In genomic region chr6:7171733-7172132, GRCh38 we compare ENCODE assay signal across 29 cellular contexts.
DNase-seq lines count a peak whose midpoint lies in the region; ATAC-seq, FAIRE-seq and TF ChIP-seq lines count a peak whose summit lies in the region.
"Had no signal": no experiment of that assay in that cellular context is flagged by ENCODE, and none has a peak within 500 bp of the region (broad histone marks: within the 10 kb centered on the region; RNA-seq: fewer than 3 reads in every experiment).

No MANE protein-coding gene starts in this region.

- H3K4me3 ChIP-seq in BLaER1 = no peak overlapping the region
- no peak overlapping the region for H3K4me3 ChIP-seq in OCI-LY7 (ENCODE audit: low read depth, low read length, poor library complexity, severe bottlenecking)
- H3K4me3 ChIP-seq in HepG2 (replicated peaks in 1 of 3; ENCODE audit: insufficient read depth in 1 of 3, low read depth in 2 of 3, low read length in 3 of 3) = no peak overlapping the region
- H3K4me3 ChIP-seq in psoas muscle = no peak overlapping the region
- H3K4me3 ChIP-seq in CD8-positive, alpha-beta memory T cell (ENCODE audit: low read length) = no peak overlapping the region
- H3K4me3 ChIP-seq in coronary artery = no peak overlapping the region
- H3K4me3 ChIP-seq: A549, adrenal gland, GM23338, ovary had no signal

- H3K27ac Mint-ChIP-seq in CD8-positive, alpha-beta memory T cell = peak overlapping the region in 3 of 8 donors; percentile 29 to 95 (median 41)
- H3K27ac Mint-ChIP-seq: GM23338; T-helper 2 cell treated with Interferon-gamma antibody and Interleukin-4, amounts not matched to agents 5 μg/mL and 100 μg/mL, for 36 hours had no signal

- no peaks in the 10 kb centered on the region for H3K27me3 Mint-ChIP-seq in CD8-positive, alpha-beta memory T cell
- H3K27me3 Mint-ChIP-seq: B cell; effector memory CD8-positive, alpha-beta T cell; naive thymus-derived CD8-positive, alpha-beta T cell; stimulated activated naive CD8-positive, alpha-beta T cell treated with anti-CD3 and anti-CD28 coated beads, Interleukin-15, amount 100 ng/mL, for 72 hours had no signal

- TF ChIP-seq EP300 in HepG2 (IDR thresholded peaks at IDR 0.05; ENCODE audit: low read depth in 2 of 2, low read length in 2 of 2) (no peak), HepG2 (CRISPR knock-in tag; IDR thresholded peaks at IDR 0.05; ENCODE audit: borderline replicate concordance) (no peak)

- H4K20me1 ChIP-seq in BLaER1 (peaks cover 100% of the 10 kb centered on the region), OCI-LY7 (ENCODE audit: insufficient read depth, low read length) (peaks cover 14% of the 10 kb centered on the region; the same call in 1 of the 2 replicates), HepG2 (ENCODE audit: insufficient read depth, low read length) (peaks cover 27% of the 10 kb centered on the region)

- intact Hi-C loops in OCI-LY7 (cut with micrococcal nuclease; ENCODE audit: unreplicated experiment) = loop anchor here (2.0 kb wide), 1 partner anchor 67 kb away; no protein-coding TSS in a partner anchor
- intact Hi-C loops in HepG2 (cut with micrococcal nuclease; ENCODE audit: unreplicated experiment) = no loop called here
- intact Hi-C loops in psoas muscle (cut with DNase I) = loop anchor here (5.0 kb wide), 2 partner anchors 41 to 46 kb away; no protein-coding TSS in a partner anchor

- H3K9me2 ChIP-seq in OCI-LY7 (ENCODE audit: insufficient read depth, low read length) = no peaks in the 10 kb centered on the region
- H3K9me2 ChIP-seq: SK-N-SH had no signal

- H3K36me3 Mint-ChIP-seq in CD8-positive, alpha-beta memory T cell = peaks cover 0 to 13% (median 4%) of the 10 kb centered on the region in 3 donors
- H3K36me3 Mint-ChIP-seq: immature natural killer cell had no signal

- H3K36me3 ChIP-seq in BLaER1 (peaks cover 14% of the 10 kb centered on the region), OCI-LY7 (ENCODE audit: insufficient read depth, low read length) (no peaks in the 10 kb centered on the region), HepG2 (replicated peaks in 1 of 2; ENCODE audit: control insufficient read depth in 1 of 2, insufficient read depth in 2 of 2, low read length in 2 of 2) (peaks cover 8 to 11% of the 10 kb centered on the region in 2 experiments; a peak in 4 of 5 replicates), psoas muscle (ENCODE audit: insufficient read depth in 1 of 2, low read depth in 1 of 2) (no peaks in the 10 kb centered on the region)
- peaks cover 5% of the 10 kb centered on the region for H3K36me3 ChIP-seq in CD8-positive, alpha-beta memory T cell (ENCODE audit: insufficient read depth, low read length)
- H3K36me3 ChIP-seq: adrenal gland, ovary had no signal

- H3K9me3 Mint-ChIP-seq in CD8-positive, alpha-beta memory T cell = no peaks in the 10 kb centered on the region
- H3K9me3 Mint-ChIP-seq: effector memory CD8-positive, alpha-beta T cell; GM23338; immature natural killer cell; naive thymus-derived CD8-positive, alpha-beta T cell; stimulated activated naive CD8-positive, alpha-beta T cell treated with anti-CD3 and anti-CD28 coated beads, Interleukin-15, amount 100 ng/mL, for 72 hours; T-helper 2 cell treated with Interferon-gamma antibody and Interleukin-4, amounts not matched to agents 5 μg/mL and 100 μg/mL, for 36 hours had no signal

- no peak for TF ChIP-seq RAD21 in HepG2 (CRISPR knock-in tag; IDR thresholded peaks at IDR 0.05)

- H3K27ac ChIP-seq in BLaER1 = no peak overlapping the region
- H3K27ac ChIP-seq in OCI-LY7 (ENCODE audit: low read depth, low read length, poor library complexity, severe bottlenecking) = no peak overlapping the region
- peak overlapping the region; percentile 62 for H3K27ac ChIP-seq in HepG2 (ENCODE audit: extremely low read length, insufficient read depth, low read length)
- peak overlapping the region; percentile 81 for H3K27ac ChIP-seq in psoas muscle
- no peak overlapping the region for H3K27ac ChIP-seq in CD8-positive, alpha-beta memory T cell (ENCODE audit: low read depth, low read length)
- H3K27ac ChIP-seq in coronary artery = no peak overlapping the region
- H3K27ac ChIP-seq: A549, ovary, WERI-Rb-1 had no signal

- 93% methylated on average over 5 of the region's 5 CpGs for WGBS in HepG2 (ENCODE audit: low lambda C conversion rate)
- 89 to 97% (median 90%) methylated on average over 5 of the region's 5 CpGs for WGBS in psoas muscle, 3 donors

- BruUV-seq in OCI-LY7 (replicated peaks; lab: Mats Ljungman, UMichigan) = no TSS peak
- no TSS peak for BruUV-seq in HepG2 (replicated peaks; lab: Mats Ljungman, UMichigan)

- CTCF ChIA-PET in OCI-LY7 (lab: Charles Lee; ENCODE audit: unreplicated experiment) (no interaction called here), HepG2 (lab: Yijun Ruan, JAX; ENCODE audit: low intra/inter-chr PET ratio, low total read pairs) (no interaction called here)
- CTCF ChIA-PET in CD8-positive, alpha-beta memory T cell (lab: Charles Lee) = no interaction called here

- no peak for TF ChIP-seq POLR2A in HepG2 (IDR thresholded peaks at IDR 0.05; ENCODE audit: insufficient read depth in 1 of 2, low read depth in 2 of 2, low read length in 2 of 2)

- DNase-seq in OCI-LY7 (ENCODE audit: low spot score) = no peak
- no peak for DNase-seq in HepG2 (ENCODE audit: low spot score)
- no peak for DNase-seq in psoas muscle
- no peak for DNase-seq in CD8-positive, alpha-beta memory T cell
- DNase-seq in coronary artery (ENCODE audit: low spot score) = no peak
- DNase-seq: activated CD4-positive, alpha-beta T cell treated with anti-CD3 and anti-CD28 coated beads, Interleukin-2, amount 50 U/mL, for 4 hours; adrenal gland; COR-L47; DMS79; effector memory CD8-positive, alpha-beta T cell; foreskin melanocyte; hippocampal formation; immature natural killer cell; Kasumi-1; naive thymus-derived CD8-positive, alpha-beta T cell; NCI-H1048; NCI-H1694 treated with DMSO at 0.1 percent for 48 hours; NCI-H2171; ovary; SK-N-SH; stimulated activated naive CD8-positive, alpha-beta T cell treated with anti-CD3 and anti-CD28 coated beads, Interleukin-15, amount 100 ng/mL, for 72 hours; WERI-Rb-1 had no signal

- no peak overlapping the region for H3K4me3 Mint-ChIP-seq in CD8-positive, alpha-beta memory T cell
- H3K4me3 Mint-ChIP-seq: effector memory CD8-positive, alpha-beta T cell; GM23338; immature natural killer cell; stimulated activated naive CD8-positive, alpha-beta T cell treated with anti-CD3 and anti-CD28 coated beads, Interleukin-15, amount 100 ng/mL, for 72 hours; T-helper 2 cell treated with Interferon-gamma antibody and Interleukin-4, amounts not matched to agents 5 μg/mL and 100 μg/mL, for 36 hours had no signal

- TF ChIP-seq CTCF in OCI-LY7 (conservative IDR thresholded peaks at IDR 0.05; ENCODE audit: low read length) = no peak
- no peak for TF ChIP-seq CTCF in HepG2 (CRISPR knock-in tag; IDR thresholded peaks at IDR 0.05)
- TF ChIP-seq CTCF in psoas muscle (IDR thresholded peaks at IDR 0.05) = no peak
- no peak for TF ChIP-seq CTCF in coronary artery (IDR thresholded peaks at IDR 0.05)

- POLR2A ChIA-PET in OCI-LY7 (lab: Charles Lee) (no interaction called here), HepG2 (lab: Yijun Ruan, JAX) (interaction anchor here (0.5 to 1.2 kb wide), 3 partner anchors 11 to 29 kb away, joined by 3 read pairs; no protein-coding TSS in a partner anchor)
- POLR2A ChIA-PET in CD8-positive, alpha-beta memory T cell (lab: Charles Lee) = no interaction called here

- in situ Hi-C loops in HepG2 (cut with HindIII; ENCODE audit: extremely low pct_ligation_motif_present, low pct_unique_long_range_greater_than_20kb) = no loop called here

- H3K4me2 ChIP-seq in BLaER1 (peak overlapping the region; percentile 82; the same call in 1 of the 2 replicates), OCI-LY7 (ENCODE audit: low read length) (peak overlapping the region; percentile 32), HepG2 (ENCODE audit: low read depth, low read length) (no peak overlapping the region)
- H3K4me2 ChIP-seq: A549, GM23338, SK-N-SH had no signal

- no peaks in the 10 kb centered on the region for H3K79me2 ChIP-seq in OCI-LY7 (ENCODE audit: insufficient read depth, low read depth, low read length)
- peaks cover 95% of the 10 kb centered on the region for H3K79me2 ChIP-seq in HepG2 (ENCODE audit: insufficient read depth, low read length)

- H3K4me1 ChIP-seq in BLaER1 (peaks cover 72% of the 10 kb centered on the region), OCI-LY7 (ENCODE audit: insufficient read depth, low read length, poor library complexity, severe bottlenecking) (peaks cover 16% of the 10 kb centered on the region), HepG2 (ENCODE audit: insufficient read depth, low read length) (peaks cover 77% of the 10 kb centered on the region), psoas muscle (peaks cover 78% of the 10 kb centered on the region)
- peaks cover 38% of the 10 kb centered on the region for H3K4me1 ChIP-seq in CD8-positive, alpha-beta memory T cell (ENCODE audit: insufficient read depth, low read length)

- no peak for FAIRE-seq in HepG2 (lab: Jason Lieb, UNC)
- FAIRE-seq: A549 had no signal

- H3K4me1 Mint-ChIP-seq in CD8-positive, alpha-beta memory T cell = peaks cover 38 to 74% (median 43%) of the 10 kb centered on the region in 3 donors

- no peaks in the 10 kb centered on the region for H3K27me3 ChIP-seq in BLaER1
- no peaks in the 10 kb centered on the region for H3K27me3 ChIP-seq in HepG2 (ENCODE audit: control insufficient read depth in 1 of 2, insufficient read depth in 2 of 2, low read length in 2 of 2)
- no peaks in the 10 kb centered on the region for H3K27me3 ChIP-seq in psoas muscle (ENCODE audit: insufficient read depth in 3 of 3, low read length in 2 of 3)
- no peaks in the 10 kb centered on the region for H3K27me3 ChIP-seq in CD8-positive, alpha-beta memory T cell (ENCODE audit: insufficient read depth, low read length, poor library complexity, severe bottlenecking)
- H3K27me3 ChIP-seq: adrenal gland, ovary had no signal

- H2AFZ ChIP-seq in OCI-LY7 (ENCODE audit: low read length) = no peak overlapping the region
- no peak overlapping the region for H2AFZ ChIP-seq in HepG2 (ENCODE audit: low read length)
- H2AFZ ChIP-seq: GM23338 had no signal

- ATAC-seq in HepG2 (no peak), psoas muscle (no peak), HG02970 (IDR thresholded peaks at IDR 0.05; ENCODE audit: low FRiP score, unreplicated experiment) (no peak), HG02763 (IDR thresholded peaks at IDR 0.05; ENCODE audit: unreplicated experiment) (no peak)
- ATAC-seq: A549; effector memory CD8-positive, alpha-beta T cell; GM23338; naive thymus-derived CD8-positive, alpha-beta T cell; stimulated activated naive CD8-positive, alpha-beta T cell treated with anti-CD3 and anti-CD28 coated beads, Interleukin-15, amount 100 ng/mL, for 72 hours had no signal

- no peak overlapping the region for H3K9ac ChIP-seq in BLaER1
- no peak overlapping the region for H3K9ac ChIP-seq in HepG2 (ENCODE audit: insufficient read depth, low read depth, low read length)
- H3K9ac ChIP-seq: SK-N-SH had no signal

- H3K9me3 ChIP-seq in BLaER1 (no peaks in the 10 kb centered on the region), OCI-LY7 (ENCODE audit: low read length) (no peaks in the 10 kb centered on the region), HepG2 (ENCODE audit: low read length) (no peaks in the 10 kb centered on the region), psoas muscle (no peaks in the 10 kb centered on the region)
- H3K9me3 ChIP-seq in CD8-positive, alpha-beta memory T cell (ENCODE audit: low read length) = no peaks in the 10 kb centered on the region
- H3K9me3 ChIP-seq: A549, adrenal gland, ovary, SK-N-SH had no signal

TF ChIP-seq in HepG2, 621 proteins besides CTCF, POLR2A, EP300 and RAD21 (continues in another document):
- peak; percentile 33 for TF ChIP-seq RBM22 (optimal IDR thresholded peaks at IDR 0.05; ENCODE audit: low read length)

Comparison
In these comparisons a context has a peak if more than half of its experiments do, and no peak if none do; other contexts are left out.
1. H3K27ac ChIP-seq: peak in HepG2 (single experiment) and psoas muscle (single experiment); none in BLaER1 (single experiment), OCI-LY7 (single experiment), CD8-positive, alpha-beta memory T cell (single experiment) and coronary artery (0 of 2).